18 cellular contexts compared by ENCODE assay signal in genomic region chr1:185358957-185359356, GRCh38. TPM values are rescaled to one million over a fixed set of nuclear protein-coding genes. Genes with fewer than 3 reads are reported as not detected.
DNase-seq lines count a peak whose midpoint lies in the region; TF ChIP-seq lines count a peak whose summit lies in the region.
"Had no signal": no experiment of that assay in that cellular context is flagged by ENCODE, and none has a peak within 500 bp of the region (broad histone marks: within the 10 kb centered on the region; RNA-seq: fewer than 3 reads in every experiment).

No MANE protein-coding gene starts in this region.

- no peaks in the 10 kb centered on the region for H3K4me1 ChIP-seq in CD8-positive, alpha-beta memory T cell (ENCODE audit: insufficient read depth, low read length)
- H3K4me1 ChIP-seq in A673 (ENCODE audit: insufficient read depth, low read length, poor library complexity, severe bottlenecking): no peaks in the 10 kb centered on the region
- H3K4me1 ChIP-seq: BLaER1 had no signal

- peak; percentile 59; the same call in 1 of the 2 replicates for TF ChIP-seq EP300 in Ishikawa (IDR thresholded peaks at IDR 0.05; ENCODE audit: borderline replicate concordance)

- H3K27me3 Mint-ChIP-seq in activated CD4-positive, alpha-beta T cell treated with anti-CD3 and anti-CD28 coated beads, Interleukin-2, amount 10 ng/mL, durations not matched to agents 24 days and 14 days: no peaks in the 10 kb centered on the region
- peaks cover 5 to 7% of the 10 kb centered on the region in 2 donors for H3K27me3 Mint-ChIP-seq in CD8-positive, alpha-beta memory T cell

- no peaks in the 10 kb centered on the region for H3K9me3 ChIP-seq in CD8-positive, alpha-beta memory T cell (ENCODE audit: low read length)
- H3K9me3 ChIP-seq in A673 (ENCODE audit: low read depth, low read length, poor library complexity, severe bottlenecking): no peaks in the 10 kb centered on the region
- H3K9me3 ChIP-seq: A549 had no signal

- H3K27ac ChIP-seq in CD8-positive, alpha-beta memory T cell (ENCODE audit: low read depth, low read length): no peak overlapping the region
- H3K27ac ChIP-seq in A673 (ENCODE audit: low read depth, low read length, poor library complexity, severe bottlenecking): no peak overlapping the region
- H3K27ac ChIP-seq: 22Rv1, BLaER1 had no signal

- CTCF ChIA-PET in CD8-positive, alpha-beta memory T cell (lab: Charles Lee): interaction anchor here (1.0 kb wide), 1 partner anchor 42 kb away, joined by 3 read pairs; the partner anchor contains the start of gene IVNS1ABP
- CTCF ChIA-PET in A673 (lab: Charles Lee): no interaction called here

- intact Hi-C loops in activated CD4-positive, alpha-beta T cell treated with anti-CD3 and anti-CD28 coated beads, Interleukin-2, amount 10 ng/mL, durations not matched to agents 24 days and 14 days (cut with micrococcal nuclease): no loop called here
- intact Hi-C loops in A673 (cut with micrococcal nuclease; ENCODE audit: unreplicated experiment): no loop called here

- H3K27me3 ChIP-seq in CD8-positive, alpha-beta memory T cell (ENCODE audit: insufficient read depth, low read length, poor library complexity, severe bottlenecking): no peaks in the 10 kb centered on the region
- H3K27me3 ChIP-seq in A673 (replicated peaks; ENCODE audit: insufficient read depth, low read depth, low read length, poor library complexity): no peaks in the 10 kb centered on the region
- H3K27me3 ChIP-seq: BLaER1 had no signal

- H3K4me1 Mint-ChIP-seq in activated CD4-positive, alpha-beta T cell treated with anti-CD3 and anti-CD28 coated beads, Interleukin-2, amount 10 ng/mL, durations not matched to agents 24 days and 14 days: peaks cover 6% of the 10 kb centered on the region
- H3K4me1 Mint-ChIP-seq in CD8-positive, alpha-beta memory T cell: no peaks in the 10 kb centered on the region
- H3K4me1 Mint-ChIP-seq: CD14-positive monocyte; CD4-positive, alpha-beta memory T cell; H9 had no signal

- POLR2A ChIA-PET in CD8-positive, alpha-beta memory T cell (lab: Charles Lee): no interaction called here
- POLR2A ChIA-PET in A673 (lab: Charles Lee; ENCODE audit: low non-redundant PET): no interaction called here

- H3K27ac Mint-ChIP-seq in activated CD4-positive, alpha-beta T cell treated with anti-CD3 and anti-CD28 coated beads, Interleukin-2, amount 10 ng/mL, durations not matched to agents 24 days and 14 days: no peak overlapping the region
- H3K27ac Mint-ChIP-seq in CD8-positive, alpha-beta memory T cell: no peak overlapping the region
- H3K27ac Mint-ChIP-seq: CD4-positive, alpha-beta memory T cell; H9 had no signal

- peak; percentile 39 for DNase-seq in activated CD4-positive, alpha-beta T cell treated with anti-CD3 and anti-CD28 coated beads, Interleukin-2, amount 10 ng/mL, durations not matched to agents 24 days and 14 days
- DNase-seq in activated CD4-positive, alpha-beta T cell treated with anti-CD3 and anti-CD28 coated beads, Interleukin-2, amount 50 U/mL, for 1 hour: no peak
- peak; percentile 25 for DNase-seq in iPS-NIHi11 (ENCODE audit: low spot score)
- peak; percentile 34 for DNase-seq in renal cortical epithelial cell (ENCODE audit: low read depth)
- DNase-seq in CD8-positive, alpha-beta memory T cell: no peak
- DNase-seq in NCI-H526 (lab: John Stamatoyannopoulos, UW): no peak
- no peak for DNase-seq in A673 (ENCODE audit: low spot score)
- DNase-seq: Calu3; CD4-positive, alpha-beta memory T cell; DMS79 treated with DMSO at 0.1 percent for 48 hours; GF-D8; GOT3; H9 had no signal

- TF ChIP-seq RAD21 in Ishikawa (IDR thresholded peaks at IDR 0.05; ENCODE audit: low read depth): no peak

- BruUV-seq in A673 (replicated peaks; lab: Mats Ljungman, UMichigan): no TSS peak

- H3K4me3 ChIP-seq in CD8-positive, alpha-beta memory T cell (ENCODE audit: low read length): no peak overlapping the region
- no peak overlapping the region for H3K4me3 ChIP-seq in A673 (ENCODE audit: low read depth, low read length, poor library complexity, severe bottlenecking)
- H3K4me3 ChIP-seq: A549, BLaER1 had no signal

- peaks cover 35% of the 10 kb centered on the region for H3K9me3 Mint-ChIP-seq in activated CD4-positive, alpha-beta T cell treated with anti-CD3 and anti-CD28 coated beads, Interleukin-2, amount 10 ng/mL, durations not matched to agents 24 days and 14 days
- peaks cover 7 to 21% (median 11%) of the 10 kb centered on the region in 5 donors for H3K9me3 Mint-ChIP-seq in CD8-positive, alpha-beta memory T cell

- no peaks in the 10 kb centered on the region for H3K36me3 ChIP-seq in CD8-positive, alpha-beta memory T cell (ENCODE audit: insufficient read depth, low read length)
- H3K36me3 ChIP-seq in A673 (ENCODE audit: insufficient read depth, low read length, poor library complexity, severe bottlenecking): no peaks in the 10 kb centered on the region
- H3K36me3 ChIP-seq: BLaER1 had no signal

- H3K36me3 Mint-ChIP-seq in activated CD4-positive, alpha-beta T cell treated with anti-CD3 and anti-CD28 coated beads, Interleukin-2, amount 10 ng/mL, durations not matched to agents 24 days and 14 days (ENCODE audit: low read depth): peaks cover 20% of the 10 kb centered on the region
- peaks cover 0 to 30% (median 2%) of the 10 kb centered on the region in 3 donors for H3K36me3 Mint-ChIP-seq in CD8-positive, alpha-beta memory T cell
- H3K36me3 Mint-ChIP-seq: CD14-positive monocyte had no signal

- no peak overlapping the region for H3K4me3 Mint-ChIP-seq in activated CD4-positive, alpha-beta T cell treated with anti-CD3 and anti-CD28 coated beads, Interleukin-2, amount 10 ng/mL, durations not matched to agents 24 days and 14 days
- H3K4me3 Mint-ChIP-seq in CD8-positive, alpha-beta memory T cell: no peak overlapping the region
- H3K4me3 Mint-ChIP-seq: CD14-positive monocyte; CD4-positive, alpha-beta memory T cell; H9 had no signal

- no peak for TF ChIP-seq CTCF in A673 (conservative IDR thresholded peaks at IDR 0.05; ENCODE audit: low read depth, low read length)

TF ChIP-seq in Ishikawa, 13 proteins besides CTCF, POLR2A, EP300 and RAD21:
- TF ChIP-seq CEBPB (IDR thresholded peaks at IDR 0.05) (no peak), YY1 (IDR thresholded peaks at IDR 0.05; ENCODE audit: low read depth) (no peak), NFIC (IDR thresholded peaks at IDR 0.05) (peak; percentile 67), USF1 (IDR thresholded peaks at IDR 0.05) (no peak), CREB1 (IDR thresholded peaks at IDR 0.05; ENCODE audit: low read depth) (no peak), MAX (IDR thresholded peaks at IDR 0.05) (no peak), TEAD4 (IDR thresholded peaks at IDR 0.05) (0 out of 2 replicates have a peak, but pooled peaks have one; percentile 9), REST (IDR thresholded peaks at IDR 0.05; ENCODE audit: low read depth) (no peak), ZBTB7A (IDR thresholded peaks at IDR 0.05; ENCODE audit: low read depth) (0 out of 2 replicates have a peak, but pooled peaks have one; percentile 30), EGR1 (IDR thresholded peaks at IDR 0.05) (no peak), FOXM1 (IDR thresholded peaks at IDR 0.05; ENCODE audit: borderline replicate concordance, low read depth) (no peak), TAF1 (IDR thresholded peaks at IDR 0.05; ENCODE audit: low read depth) (no peak), TCF12 (IDR thresholded peaks at IDR 0.05; ENCODE audit: low read depth) (peak; percentile 59; the same call in 1 of the 2 replicates)

RNA-seq across cellular contexts. Expression of gene IVNS1ABP, which starts 41.9 kb away (rescaled TPM):
- 186 and 187 TPM in 2 replicates for total RNA-seq in activated CD4-positive, alpha-beta T cell treated with anti-CD3 and anti-CD28 coated beads, Interleukin-2, amount 10 ng/mL, durations not matched to agents 24 days and 14 days
- total RNA-seq in renal cortical epithelial cell: 130 and 565 TPM in 2 replicates
- 100 to 1,000 TPM; 205 to 208 TPM for total RNA-seq in CD8-positive, alpha-beta memory T cell
- polyA plus RNA-seq in CD8-positive, alpha-beta memory T cell: 51.7 TPM
- total RNA-seq in A673 (2021): 221 and 263 TPM in 2 replicates

Comparison
In these comparisons a context has a peak if more than half of its experiments do, and no peak if none do; other contexts are left out.
1. DNase-seq: peak in activated CD4-positive, alpha-beta T cell treated with anti-CD3 and anti-CD28 coated beads, Interleukin-2, amount 10 ng/mL, durations not matched to agents 24 days and 14 days (single experiment), iPS-NIHi11 (single experiment) and renal cortical epithelial cell (single experiment); none in activated CD4-positive, alpha-beta T cell treated with anti-CD3 and anti-CD28 coated beads, Interleukin-2, amount 50 U/mL, for 1 hour (single experiment), CD8-positive, alpha-beta memory T cell (0 of 5), NCI-H526 (0 of 2) and A673 (single experiment).